In the genomic region with DNA sequence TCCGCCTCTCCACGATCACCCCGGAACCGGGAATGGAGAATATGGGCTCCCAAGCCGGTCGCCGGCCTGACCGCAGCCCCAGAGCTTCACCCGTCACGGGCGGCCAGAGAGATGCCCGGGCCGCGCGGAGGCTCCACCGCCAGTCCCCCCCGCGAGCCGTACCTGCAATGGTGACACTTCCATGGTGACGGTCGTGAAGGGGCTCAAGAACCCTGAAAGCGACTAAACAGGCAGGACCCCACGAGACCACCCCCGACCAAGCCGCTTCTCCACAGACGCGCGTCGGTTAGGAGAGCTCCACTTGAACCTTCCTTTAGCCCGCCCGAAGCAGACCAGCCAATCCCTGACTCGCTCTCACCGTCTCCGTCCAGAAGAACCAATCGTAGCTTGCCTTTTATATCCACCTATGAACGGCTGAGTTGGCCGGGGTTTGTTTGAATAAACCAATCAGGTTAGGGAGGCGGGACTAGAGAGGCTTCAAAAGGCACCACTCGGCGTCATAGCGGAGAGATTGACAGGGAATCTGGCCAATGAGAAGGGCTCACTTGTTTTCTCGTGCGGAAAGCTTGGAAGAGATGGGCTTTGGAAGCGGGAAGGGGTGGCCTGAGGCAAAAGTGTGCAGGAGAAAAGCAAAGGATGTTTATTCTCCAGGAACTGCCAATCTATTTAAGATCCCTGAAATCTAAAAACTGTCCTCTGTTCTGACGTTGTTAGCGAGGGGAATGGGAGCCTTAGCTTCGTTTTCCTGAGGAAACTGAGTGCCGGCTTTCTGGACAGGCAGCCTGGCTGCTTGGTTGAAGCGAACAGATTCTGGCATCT, we compare ENCODE assay signal across 1 cellular context.
TF ChIP-seq lines count a peak whose summit lies in the region.

A gene with protein sequence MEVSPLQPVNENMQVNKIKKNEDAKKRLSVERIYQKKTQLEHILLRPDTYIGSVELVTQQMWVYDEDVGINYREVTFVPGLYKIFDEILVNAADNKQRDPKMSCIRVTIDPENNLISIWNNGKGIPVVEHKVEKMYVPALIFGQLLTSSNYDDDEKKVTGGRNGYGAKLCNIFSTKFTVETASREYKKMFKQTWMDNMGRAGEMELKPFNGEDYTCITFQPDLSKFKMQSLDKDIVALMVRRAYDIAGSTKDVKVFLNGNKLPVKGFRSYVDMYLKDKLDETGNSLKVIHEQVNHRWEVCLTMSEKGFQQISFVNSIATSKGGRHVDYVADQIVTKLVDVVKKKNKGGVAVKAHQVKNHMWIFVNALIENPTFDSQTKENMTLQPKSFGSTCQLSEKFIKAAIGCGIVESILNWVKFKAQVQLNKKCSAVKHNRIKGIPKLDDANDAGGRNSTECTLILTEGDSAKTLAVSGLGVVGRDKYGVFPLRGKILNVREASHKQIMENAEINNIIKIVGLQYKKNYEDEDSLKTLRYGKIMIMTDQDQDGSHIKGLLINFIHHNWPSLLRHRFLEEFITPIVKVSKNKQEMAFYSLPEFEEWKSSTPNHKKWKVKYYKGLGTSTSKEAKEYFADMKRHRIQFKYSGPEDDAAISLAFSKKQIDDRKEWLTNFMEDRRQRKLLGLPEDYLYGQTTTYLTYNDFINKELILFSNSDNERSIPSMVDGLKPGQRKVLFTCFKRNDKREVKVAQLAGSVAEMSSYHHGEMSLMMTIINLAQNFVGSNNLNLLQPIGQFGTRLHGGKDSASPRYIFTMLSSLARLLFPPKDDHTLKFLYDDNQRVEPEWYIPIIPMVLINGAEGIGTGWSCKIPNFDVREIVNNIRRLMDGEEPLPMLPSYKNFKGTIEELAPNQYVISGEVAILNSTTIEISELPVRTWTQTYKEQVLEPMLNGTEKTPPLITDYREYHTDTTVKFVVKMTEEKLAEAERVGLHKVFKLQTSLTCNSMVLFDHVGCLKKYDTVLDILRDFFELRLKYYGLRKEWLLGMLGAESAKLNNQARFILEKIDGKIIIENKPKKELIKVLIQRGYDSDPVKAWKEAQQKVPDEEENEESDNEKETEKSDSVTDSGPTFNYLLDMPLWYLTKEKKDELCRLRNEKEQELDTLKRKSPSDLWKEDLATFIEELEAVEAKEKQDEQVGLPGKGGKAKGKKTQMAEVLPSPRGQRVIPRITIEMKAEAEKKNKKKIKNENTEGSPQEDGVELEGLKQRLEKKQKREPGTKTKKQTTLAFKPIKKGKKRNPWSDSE (N-terminal part only) (minus strand): TSS at position 288 of the 819 bp plus-strand sequence. CDS start 105 bp downstream, at position 183.

TF ChIP-seq in HepG2, 621 proteins besides CTCF, POLR2A, EP300 and RAD21 (continued from another document and continues in another):
- TF ChIP-seq, protein P1, sequence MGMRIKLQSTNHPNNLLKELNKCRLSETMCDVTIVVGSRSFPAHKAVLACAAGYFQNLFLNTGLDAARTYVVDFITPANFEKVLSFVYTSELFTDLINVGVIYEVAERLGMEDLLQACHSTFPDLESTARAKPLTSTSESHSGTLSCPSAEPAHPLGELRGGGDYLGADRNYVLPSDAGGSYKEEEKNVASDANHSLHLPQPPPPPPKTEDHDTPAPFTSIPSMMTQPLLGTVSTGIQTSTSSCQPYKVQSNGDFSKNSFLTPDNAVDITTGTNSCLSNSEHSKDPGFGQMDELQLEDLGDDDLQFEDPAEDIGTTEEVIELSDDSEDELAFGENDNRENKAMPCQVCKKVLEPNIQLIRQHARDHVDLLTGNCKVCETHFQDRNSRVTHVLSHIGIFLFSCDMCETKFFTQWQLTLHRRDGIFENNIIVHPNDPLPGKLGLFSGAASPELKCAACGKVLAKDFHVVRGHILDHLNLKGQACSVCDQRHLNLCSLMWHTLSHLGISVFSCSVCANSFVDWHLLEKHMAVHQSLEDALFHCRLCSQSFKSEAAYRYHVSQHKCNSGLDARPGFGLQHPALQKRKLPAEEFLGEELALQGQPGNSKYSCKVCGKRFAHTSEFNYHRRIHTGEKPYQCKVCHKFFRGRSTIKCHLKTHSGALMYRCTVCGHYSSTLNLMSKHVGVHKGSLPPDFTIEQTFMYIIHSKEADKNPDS (CRISPR knock-in tag; IDR thresholded peaks at IDR 0.05): no peak
- TF ChIP-seq CREB1 (IDR thresholded peaks at IDR 0.05) (peak; percentile 91), CREB1 (CRISPR knock-in tag; IDR thresholded peaks at IDR 0.05) (peak; percentile 91), ZNF619 (CRISPR knock-in tag; IDR thresholded peaks at IDR 0.05) (0 out of 2 replicates have a peak, but pooled peaks have one; percentile 65), PRMT3 (CRISPR knock-in tag; IDR thresholded peaks at IDR 0.05; ENCODE audit: borderline replicate concordance, low read depth) (peak; percentile 73), ZNF138 (CRISPR knock-in tag; IDR thresholded peaks at IDR 0.05; ENCODE audit: low read depth) (0 out of 2 replicates have a peak, but pooled peaks have one; percentile 78), RORA (CRISPR knock-in tag; IDR thresholded peaks at IDR 0.05) (no peak), SP140L (CRISPR knock-in tag; IDR thresholded peaks at IDR 0.05; ENCODE audit: borderline replicate concordance) (no peak), DNMT3B (CRISPR knock-in tag; conservative IDR thresholded peaks at IDR 0.05) (no peak), ZNF644 (CRISPR knock-in tag; IDR thresholded peaks at IDR 0.05; ENCODE audit: low read depth) (no peak), MED1 (CRISPR knock-in tag; IDR thresholded peaks at IDR 0.05) (no peak; the same call in 1 of the 2 replicates), ZNF354B (CRISPR knock-in tag; IDR thresholded peaks at IDR 0.05) (peak; percentile 99), ZNF839 (CRISPR knock-in tag; IDR thresholded peaks at IDR 0.05; ENCODE audit: borderline replicate concordance) (no peak), NPAS2 (CRISPR knock-in tag; IDR thresholded peaks at IDR 0.05; ENCODE audit: borderline replicate concordance) (no peak), JDP2 (CRISPR knock-in tag; IDR thresholded peaks at IDR 0.05; ENCODE audit: borderline replicate concordance) (no peak; the same call in 1 of the 2 replicates), SRF (IDR thresholded peaks at IDR 0.05; ENCODE audit: low read depth, low read length) (peak; percentile 88), DNMT1 (CRISPR knock-in tag; IDR thresholded peaks at IDR 0.05) (0 out of 2 replicates have a peak, but pooled peaks have one; percentile 76), PHF8 (CRISPR knock-in tag; IDR thresholded peaks at IDR 0.05) (peak; percentile 79), TOPORS (CRISPR knock-in tag; IDR thresholded peaks at IDR 0.05) (peak; percentile 86), ZMYM4 (CRISPR knock-in tag; IDR thresholded peaks at IDR 0.05) (peak; percentile 92), NCOR1 (IDR thresholded peaks at IDR 0.05; ENCODE audit: borderline replicate concordance, low read length) (no peak), HOXA3 (CRISPR knock-in tag; IDR thresholded peaks at IDR 0.05) (no peak), SIN3A (IDR thresholded peaks at IDR 0.05; ENCODE audit: borderline replicate concordance, low read depth, low read length) (peak; percentile 97; the same call in 1 of the 2 replicates), SSRP1 (CRISPR knock-in tag; IDR thresholded peaks at IDR 0.05) (no peak), NFYB (CRISPR knock-in tag; IDR thresholded peaks at IDR 0.05) (peak; percentile 99), IKZF1 (IDR thresholded peaks at IDR 0.05) (no peak), PCBP2 (optimal IDR thresholded peaks at IDR 0.05; ENCODE audit: low read depth, low read length, poor library complexity, severe bottlenecking) (no peak), ZNF329 (CRISPR knock-in tag; IDR thresholded peaks at IDR 0.05; ENCODE audit: low read depth) (no peak), GATA4 (IDR thresholded peaks at IDR 0.05; ENCODE audit: borderline replicate concordance, low read depth) (no peak)
- TF ChIP-seq, protein P2, sequence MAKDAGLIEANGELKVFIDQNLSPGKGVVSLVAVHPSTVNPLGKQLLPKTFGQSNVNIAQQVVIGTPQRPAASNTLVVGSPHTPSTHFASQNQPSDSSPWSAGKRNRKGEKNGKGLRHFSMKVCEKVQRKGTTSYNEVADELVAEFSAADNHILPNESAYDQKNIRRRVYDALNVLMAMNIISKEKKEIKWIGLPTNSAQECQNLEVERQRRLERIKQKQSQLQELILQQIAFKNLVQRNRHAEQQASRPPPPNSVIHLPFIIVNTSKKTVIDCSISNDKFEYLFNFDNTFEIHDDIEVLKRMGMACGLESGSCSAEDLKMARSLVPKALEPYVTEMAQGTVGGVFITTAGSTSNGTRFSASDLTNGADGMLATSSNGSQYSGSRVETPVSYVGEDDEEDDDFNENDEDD (CRISPR knock-in tag; IDR thresholded peaks at IDR 0.05; ENCODE audit: borderline replicate concordance): peak; percentile 97
- TF ChIP-seq, protein P3, sequence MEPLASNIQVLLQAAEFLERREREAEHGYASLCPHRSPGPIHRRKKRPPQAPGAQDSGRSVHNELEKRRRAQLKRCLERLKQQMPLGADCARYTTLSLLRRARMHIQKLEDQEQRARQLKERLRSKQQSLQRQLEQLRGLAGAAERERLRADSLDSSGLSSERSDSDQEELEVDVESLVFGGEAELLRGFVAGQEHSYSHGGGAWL (CRISPR knock-in tag; IDR thresholded peaks at IDR 0.05): no peak
- TF ChIP-seq, protein P4, sequence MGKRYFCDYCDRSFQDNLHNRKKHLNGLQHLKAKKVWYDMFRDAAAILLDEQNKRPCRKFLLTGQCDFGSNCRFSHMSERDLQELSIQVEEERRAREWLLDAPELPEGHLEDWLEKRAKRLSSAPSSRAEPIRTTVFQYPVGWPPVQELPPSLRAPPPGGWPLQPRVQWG (CRISPR knock-in tag; IDR thresholded peaks at IDR 0.05; ENCODE audit: borderline replicate concordance, low read depth): no peak
- TF ChIP-seq, protein P5, sequence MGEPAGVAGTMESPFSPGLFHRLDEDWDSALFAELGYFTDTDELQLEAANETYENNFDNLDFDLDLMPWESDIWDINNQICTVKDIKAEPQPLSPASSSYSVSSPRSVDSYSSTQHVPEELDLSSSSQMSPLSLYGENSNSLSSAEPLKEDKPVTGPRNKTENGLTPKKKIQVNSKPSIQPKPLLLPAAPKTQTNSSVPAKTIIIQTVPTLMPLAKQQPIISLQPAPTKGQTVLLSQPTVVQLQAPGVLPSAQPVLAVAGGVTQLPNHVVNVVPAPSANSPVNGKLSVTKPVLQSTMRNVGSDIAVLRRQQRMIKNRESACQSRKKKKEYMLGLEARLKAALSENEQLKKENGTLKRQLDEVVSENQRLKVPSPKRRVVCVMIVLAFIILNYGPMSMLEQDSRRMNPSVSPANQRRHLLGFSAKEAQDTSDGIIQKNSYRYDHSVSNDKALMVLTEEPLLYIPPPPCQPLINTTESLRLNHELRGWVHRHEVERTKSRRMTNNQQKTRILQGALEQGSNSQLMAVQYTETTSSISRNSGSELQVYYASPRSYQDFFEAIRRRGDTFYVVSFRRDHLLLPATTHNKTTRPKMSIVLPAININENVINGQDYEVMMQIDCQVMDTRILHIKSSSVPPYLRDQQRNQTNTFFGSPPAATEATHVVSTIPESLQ (CRISPR knock-in tag; conservative IDR thresholded peaks at IDR 0.05): no peak
- TF ChIP-seq, protein P6, sequence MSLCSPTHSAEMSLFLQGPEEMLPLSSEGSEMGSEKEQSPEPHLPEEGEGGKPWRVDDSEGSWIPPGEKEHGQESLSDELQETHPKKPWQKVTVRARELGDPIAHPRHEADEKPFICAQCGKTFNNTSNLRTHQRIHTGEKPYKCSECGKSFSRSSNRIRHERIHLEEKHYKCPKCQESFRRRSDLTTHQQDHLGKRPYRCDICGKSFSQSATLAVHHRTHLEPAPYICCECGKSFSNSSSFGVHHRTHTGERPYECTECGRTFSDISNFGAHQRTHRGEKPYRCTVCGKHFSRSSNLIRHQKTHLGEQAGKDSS (CRISPR knock-in tag; IDR thresholded peaks at IDR 0.05; ENCODE audit: borderline replicate concordance, low read depth): no peak; the same call in 1 of the 2 replicates
- TF ChIP-seq, protein P7, sequence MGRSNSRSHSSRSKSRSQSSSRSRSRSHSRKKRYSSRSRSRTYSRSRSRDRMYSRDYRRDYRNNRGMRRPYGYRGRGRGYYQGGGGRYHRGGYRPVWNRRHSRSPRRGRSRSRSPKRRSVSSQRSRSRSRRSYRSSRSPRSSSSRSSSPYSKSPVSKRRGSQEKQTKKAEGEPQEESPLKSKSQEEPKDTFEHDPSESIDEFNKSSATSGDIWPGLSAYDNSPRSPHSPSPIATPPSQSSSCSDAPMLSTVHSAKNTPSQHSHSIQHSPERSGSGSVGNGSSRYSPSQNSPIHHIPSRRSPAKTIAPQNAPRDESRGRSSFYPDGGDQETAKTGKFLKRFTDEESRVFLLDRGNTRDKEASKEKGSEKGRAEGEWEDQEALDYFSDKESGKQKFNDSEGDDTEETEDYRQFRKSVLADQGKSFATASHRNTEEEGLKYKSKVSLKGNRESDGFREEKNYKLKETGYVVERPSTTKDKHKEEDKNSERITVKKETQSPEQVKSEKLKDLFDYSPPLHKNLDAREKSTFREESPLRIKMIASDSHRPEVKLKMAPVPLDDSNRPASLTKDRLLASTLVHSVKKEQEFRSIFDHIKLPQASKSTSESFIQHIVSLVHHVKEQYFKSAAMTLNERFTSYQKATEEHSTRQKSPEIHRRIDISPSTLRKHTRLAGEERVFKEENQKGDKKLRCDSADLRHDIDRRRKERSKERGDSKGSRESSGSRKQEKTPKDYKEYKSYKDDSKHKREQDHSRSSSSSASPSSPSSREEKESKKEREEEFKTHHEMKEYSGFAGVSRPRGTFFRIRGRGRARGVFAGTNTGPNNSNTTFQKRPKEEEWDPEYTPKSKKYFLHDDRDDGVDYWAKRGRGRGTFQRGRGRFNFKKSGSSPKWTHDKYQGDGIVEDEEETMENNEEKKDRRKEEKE (IDR thresholded peaks at IDR 0.05): no peak
- TF ChIP-seq, protein P8, sequence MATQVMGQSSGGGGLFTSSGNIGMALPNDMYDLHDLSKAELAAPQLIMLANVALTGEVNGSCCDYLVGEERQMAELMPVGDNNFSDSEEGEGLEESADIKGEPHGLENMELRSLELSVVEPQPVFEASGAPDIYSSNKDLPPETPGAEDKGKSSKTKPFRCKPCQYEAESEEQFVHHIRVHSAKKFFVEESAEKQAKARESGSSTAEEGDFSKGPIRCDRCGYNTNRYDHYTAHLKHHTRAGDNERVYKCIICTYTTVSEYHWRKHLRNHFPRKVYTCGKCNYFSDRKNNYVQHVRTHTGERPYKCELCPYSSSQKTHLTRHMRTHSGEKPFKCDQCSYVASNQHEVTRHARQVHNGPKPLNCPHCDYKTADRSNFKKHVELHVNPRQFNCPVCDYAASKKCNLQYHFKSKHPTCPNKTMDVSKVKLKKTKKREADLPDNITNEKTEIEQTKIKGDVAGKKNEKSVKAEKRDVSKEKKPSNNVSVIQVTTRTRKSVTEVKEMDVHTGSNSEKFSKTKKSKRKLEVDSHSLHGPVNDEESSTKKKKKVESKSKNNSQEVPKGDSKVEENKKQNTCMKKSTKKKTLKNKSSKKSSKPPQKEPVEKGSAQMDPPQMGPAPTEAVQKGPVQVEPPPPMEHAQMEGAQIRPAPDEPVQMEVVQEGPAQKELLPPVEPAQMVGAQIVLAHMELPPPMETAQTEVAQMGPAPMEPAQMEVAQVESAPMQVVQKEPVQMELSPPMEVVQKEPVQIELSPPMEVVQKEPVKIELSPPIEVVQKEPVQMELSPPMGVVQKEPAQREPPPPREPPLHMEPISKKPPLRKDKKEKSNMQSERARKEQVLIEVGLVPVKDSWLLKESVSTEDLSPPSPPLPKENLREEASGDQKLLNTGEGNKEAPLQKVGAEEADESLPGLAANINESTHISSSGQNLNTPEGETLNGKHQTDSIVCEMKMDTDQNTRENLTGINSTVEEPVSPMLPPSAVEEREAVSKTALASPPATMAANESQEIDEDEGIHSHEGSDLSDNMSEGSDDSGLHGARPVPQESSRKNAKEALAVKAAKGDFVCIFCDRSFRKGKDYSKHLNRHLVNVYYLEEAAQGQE (IDR thresholded peaks at IDR 0.05; ENCODE audit: borderline replicate concordance in 1 of 2, low read depth in 1 of 2, low read length in 2 of 2): no peak
- TF ChIP-seq, protein P9, sequence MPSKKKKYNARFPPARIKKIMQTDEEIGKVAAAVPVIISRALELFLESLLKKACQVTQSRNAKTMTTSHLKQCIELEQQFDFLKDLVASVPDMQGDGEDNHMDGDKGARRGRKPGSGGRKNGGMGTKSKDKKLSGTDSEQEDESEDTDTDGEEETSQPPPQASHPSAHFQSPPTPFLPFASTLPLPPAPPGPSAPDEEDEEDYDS (CRISPR knock-in tag; IDR thresholded peaks at IDR 0.05): peak; percentile 58
